Comparison of ENCODE assay signal across 24 cellular contexts in genomic region chr16:55008836-55009510, GRCh38.
"Had no signal": no experiment of that assay in that cellular context is flagged by ENCODE, and none has a peak within 500 bp of the region (broad histone marks: within the 10 kb centered on the region; RNA-seq: fewer than 3 reads in every experiment).

No MANE protein-coding gene starts in this region.

- H3K4me3 Mint-ChIP-seq: dendritic cell treated with granulocyte-macrophage colony-stimulating factor and Interleukin-4, amounts not matched to agents 40 ng/mL and 50 ng/mL, for 4 days; effector memory CD8-positive, alpha-beta T cell; endodermal cell had no signal

- H3K9me3 ChIP-seq: colonic mucosa, esophagus muscularis mucosa, esophagus squamous epithelium, gastrocnemius medialis, gastroesophageal sphincter, heart left ventricle, heart right ventricle had no signal

- H3K4me1 Mint-ChIP-seq: endodermal cell had no signal

- H3K4me1 ChIP-seq: colonic mucosa, esophagus muscularis mucosa, esophagus squamous epithelium, foreskin keratinocyte, gastrocnemius medialis, gastroesophageal sphincter, heart left ventricle, heart right ventricle had no signal

- H3K27ac ChIP-seq: colonic mucosa, coronary artery, dorsolateral prefrontal cortex, epithelial cell of prostate, esophagus muscularis mucosa, esophagus squamous epithelium, foreskin keratinocyte, gastrocnemius medialis, gastroesophageal sphincter, heart left ventricle, heart right ventricle had no signal

- H3K4me3 ChIP-seq: colonic mucosa, coronary artery, dorsolateral prefrontal cortex, esophagus muscularis mucosa, esophagus squamous epithelium, gastrocnemius medialis, gastroesophageal sphincter, heart left ventricle, heart right ventricle had no signal

- H3K27me3 Mint-ChIP-seq: dendritic cell treated with granulocyte-macrophage colony-stimulating factor and Interleukin-4, amounts not matched to agents 40 ng/mL and 50 ng/mL, for 4 days had no signal

- H3K27me3 ChIP-seq: colonic mucosa, esophagus muscularis mucosa, foreskin keratinocyte, gastrocnemius medialis had no signal

- H3K27ac Mint-ChIP-seq: dendritic cell treated with granulocyte-macrophage colony-stimulating factor and Interleukin-4, amounts not matched to agents 40 ng/mL and 50 ng/mL, for 4 days; effector memory CD8-positive, alpha-beta T cell; endodermal cell had no signal

- ATAC-seq: effector memory CD8-positive, alpha-beta T cell; esophagus mucosa; foreskin keratinocyte; gastrocnemius medialis; gastroesophageal sphincter; heart left ventricle; heart right ventricle had no signal

- H3K36me3 ChIP-seq: colonic mucosa, esophagus muscularis mucosa, esophagus squamous epithelium, gastrocnemius medialis, gastroesophageal sphincter, heart left ventricle, heart right ventricle had no signal

- H3K9me3 Mint-ChIP-seq: dendritic cell treated with granulocyte-macrophage colony-stimulating factor and Interleukin-4, amounts not matched to agents 40 ng/mL and 50 ng/mL, for 4 days; effector memory CD8-positive, alpha-beta T cell; endodermal cell had no signal

- DNase-seq: colonic mucosa; cortex of kidney; dermis blood vessel endothelial cell; dorsolateral prefrontal cortex; effector CD4-positive, alpha-beta T cell; effector CD8-positive, alpha-beta T cell; effector memory CD4-positive, alpha-beta T cell; effector memory CD8-positive, alpha-beta T cell; endodermal cell; erythroblast; esophagus squamous epithelium; foreskin fibroblast; foreskin keratinocyte; foreskin melanocyte; gastrocnemius medialis; glutamatergic neuron; heart left ventricle; heart right ventricle had no signal
